In genomic region chr11:71438650-71439049, GRCh38 we compare ENCODE assay signal across 25 cellular contexts.
"Had no signal": no experiment of that assay in that cellular context is flagged by ENCODE, and none has a peak within 500 bp of the region (broad histone marks: within the 10 kb centered on the region; RNA-seq: fewer than 3 reads in every experiment).

No MANE protein-coding gene starts in this region.

- H3K4me1 ChIP-seq: gastrocnemius medialis had no signal

- DNase-seq: dermis blood vessel endothelial cell; effector CD4-positive, alpha-beta T cell; effector memory CD4-positive, alpha-beta T cell; endodermal cell; erythroblast; esophagus squamous epithelium; foreskin fibroblast; foreskin melanocyte; gastrocnemius medialis; glutamatergic neuron; heart right ventricle; hippocampal formation; left cardiac atrium; left lung; left ventricle myocardium superior; mammary epithelial cell; mesendoderm; mucosa of descending colon; naive B cell; naive thymus-derived CD8-positive, alpha-beta T cell had no signal

- H3K27ac ChIP-seq: coronary artery, epithelial cell of prostate, esophagus squamous epithelium, gastrocnemius medialis, heart right ventricle, left lung had no signal

- H3K27me3 ChIP-seq: dorsolateral prefrontal cortex, esophagus squamous epithelium, gastrocnemius medialis, heart right ventricle, left lung had no signal

- ATAC-seq: esophagus mucosa; gastrocnemius medialis; heart right ventricle; left cardiac atrium; left lung; left ventricle myocardium superior; mucosa of descending colon; naive thymus-derived CD8-positive, alpha-beta T cell had no signal

- H3K4me3 ChIP-seq: coronary artery, dorsolateral prefrontal cortex, esophagus squamous epithelium, gastrocnemius medialis, heart right ventricle, left lung, lung, mucosa of descending colon had no signal

- H3K9me3 ChIP-seq: esophagus squamous epithelium, gastrocnemius medialis, heart right ventricle, left lung, mucosa of descending colon had no signal
